19 cellular contexts compared by ENCODE assay signal in the genomic region with DNA sequence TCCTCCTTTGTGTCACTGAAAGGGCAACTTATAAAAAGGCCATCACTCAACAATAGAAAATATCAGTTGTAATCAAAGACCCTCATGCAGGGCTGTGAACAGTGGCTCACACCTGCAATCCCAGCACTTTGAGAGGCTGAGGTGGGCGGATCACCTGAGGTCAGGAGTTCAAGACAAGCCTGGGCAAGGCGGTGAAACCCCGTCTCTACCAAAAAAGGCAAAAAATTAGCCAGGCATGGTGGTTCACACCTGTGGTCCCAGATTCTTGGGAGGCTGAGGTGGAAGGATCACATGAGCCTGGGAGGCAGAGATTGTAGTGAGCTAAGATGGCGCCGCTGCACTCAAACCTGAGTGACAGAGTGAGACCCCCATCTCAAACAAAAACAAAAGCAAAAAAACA. TPM values are rescaled to one million over a fixed set of nuclear protein-coding genes. Genes with fewer than 3 reads are reported as not detected.
DNase-seq lines count a peak whose midpoint lies in the region; ATAC-seq, FAIRE-seq and TF ChIP-seq lines count a peak whose summit lies in the region.
"Had no signal": no experiment of that assay in that cellular context is flagged by ENCODE, and none has a peak within 500 bp of the region (broad histone marks: within the 10 kb centered on the region; RNA-seq: fewer than 3 reads in every experiment).

No MANE protein-coding gene starts in this region.

- H3K79me2 ChIP-seq in GM23338 (replicated peaks; ENCODE audit: insufficient read depth) (peaks cover 37% of the 10 kb centered on the region), GM12878 (ENCODE audit: control insufficient read depth, insufficient read depth, low read length) (peaks cover 2% of the 10 kb centered on the region; the same call in 1 of the 2 replicates), PC-9 (ENCODE audit: low read depth) (no peaks in the 10 kb centered on the region)

- in situ Hi-C loops in GM12878 (cut with MboI), result no loop called here

- no peak for ATAC-seq in GM23338
- peak; percentile 57 for ATAC-seq in GM12878

- TF ChIP-seq CTCF in GM23338 (conservative IDR thresholded peaks at IDR 0.05; ENCODE audit: low read depth in 2 of 2), result no peak
- no peak for TF ChIP-seq CTCF in GM12878 (IDR thresholded peaks at IDR 0.05 in 2 of 3, conservative IDR thresholded peaks at IDR 0.05 in 1 of 3; ENCODE audit: control insufficient read depth in 2 of 3, extremely low read depth in 1 of 3, insufficient read depth in 1 of 3, low read depth in 3 of 3, low read length in 3 of 3)
- TF ChIP-seq CTCF in PC-9 (conservative IDR thresholded peaks at IDR 0.05), result no peak

- H3K4me3 Mint-ChIP-seq in GM23338, result no peak overlapping the region; the same call in 2 of the 3 replicates
- H3K4me3 Mint-ChIP-seq: B cell; CD4-positive, alpha-beta T cell; HFFc6 had no signal

- H3K27me3 Mint-ChIP-seq in GM23338 (ENCODE audit: insufficient read depth, low read depth, poor library complexity), result peaks cover 3% of the 10 kb centered on the region

- H3K27ac ChIP-seq in GM23338 (ENCODE audit: low read depth) (no peak overlapping the region), GM12878 (ENCODE audit: control insufficient read depth, insufficient read depth) (peak overlapping the region; percentile 72), temporal lobe (ENCODE audit: low read depth, low read length) (peak overlapping the region; percentile 56), PC-9 (no peak overlapping the region)

- H4K20me1 ChIP-seq in GM23338 (replicated peaks; ENCODE audit: insufficient read depth) (0 out of 2 replicates have a peak, but pooled peaks cover 6% of the 10 kb centered on the region), GM12878 (ENCODE audit: control insufficient read depth, insufficient read depth) (no peaks in the 10 kb centered on the region), PC-9 (ENCODE audit: insufficient read depth) (no peaks in the 10 kb centered on the region)

- H3K4me1 ChIP-seq in GM23338 (ENCODE audit: insufficient read depth), result peaks cover 15% of the 10 kb centered on the region
- H3K4me1 ChIP-seq in GM12878 (ENCODE audit: control insufficient read depth, insufficient read depth, low read length), result peaks cover 31% of the 10 kb centered on the region
- no peaks in the 10 kb centered on the region for H3K4me1 ChIP-seq in PC-9 (replicated peaks; ENCODE audit: insufficient read depth)

- CTCF ChIA-PET in GM12878 (lab: Yijun Ruan, JAX), result interaction anchor here (0.7 to 1.5 kb wide), 2 partner anchors 47 to 48 kb away, joined by 4 read pairs; no protein-coding TSS in a partner anchor
- CTCF ChIA-PET in PC-9 (lab: Charles Lee), result no interaction called here

- RAD21 ChIA-PET in GM12878 (lab: Charles Lee; ENCODE audit: unreplicated experiment), result interaction anchor here (0.7 to 1.8 kb wide), 6 partner anchors 10 to 45 kb away, joined by 3 to 6 read pairs (median 3); no protein-coding TSS in a partner anchor

- H3K36me3 ChIP-seq in GM23338 (ENCODE audit: insufficient read depth) (0 out of 2 replicates have a peak, but pooled peaks cover 16% of the 10 kb centered on the region), GM12878 (ENCODE audit: control insufficient read depth in 2 of 2, insufficient read depth in 2 of 2, low read length in 1 of 2) (peaks cover 5 to 8% of the 10 kb centered on the region in 2 experiments; a peak in 3 of 4 replicates), PC-9 (ENCODE audit: low read depth) (no peaks in the 10 kb centered on the region)

- intact Hi-C loops in GM12878 (cut with micrococcal nuclease; ENCODE audit: unreplicated experiment) (no loop called here), PC-9 (cut with micrococcal nuclease; ENCODE audit: unreplicated experiment) (no loop called here)

- peak; percentile 69 for FAIRE-seq in GM18507 (lab: Jason Lieb, UNC)
- peak; percentile 35 for FAIRE-seq in GM12878 (lab: Jason Lieb, UNC)
- FAIRE-seq: A204.1, G401.6 had no signal

- no peak overlapping the region for H3K9ac ChIP-seq in GM12878 (ENCODE audit: control insufficient read depth, insufficient read depth, low read length)

- H3F3A ChIP-seq in GM23338 (replicated peaks; ENCODE audit: low read depth), result 0 out of 2 replicates have a peak, but pooled peaks cover 3% of the 10 kb centered on the region
- H3F3A ChIP-seq in PC-9 (ENCODE audit: insufficient read depth, low read depth), result no peaks in the 10 kb centered on the region

- peaks cover 14% of the 10 kb centered on the region for H3K9me3 Mint-ChIP-seq in GM23338
- H3K9me3 Mint-ChIP-seq: CD4-positive, alpha-beta T cell had no signal

- H3K4me1 Mint-ChIP-seq in GM23338, result peaks cover 14% of the 10 kb centered on the region

- no peak overlapping the region for H2AFZ ChIP-seq in GM23338
- no peak overlapping the region; the same call in 1 of the 2 replicates for H2AFZ ChIP-seq in GM12878 (ENCODE audit: control insufficient read depth, low read depth, low read length)
- no peak overlapping the region for H2AFZ ChIP-seq in PC-9

- POLR2A ChIA-PET in GM12878 (lab: Charles Lee) (interaction anchor here (0.6 to 2.1 kb wide), 5 partner anchors 10 to 838 kb away, joined by 3 to 6 read pairs (median 3); no protein-coding TSS in a partner anchor), PC-9 (lab: Charles Lee; ENCODE audit: unreplicated experiment) (no interaction called here)

- H3K4me2 ChIP-seq in GM23338 (no peak overlapping the region), GM12878 (ENCODE audit: control insufficient read depth, insufficient read depth) (peak overlapping the region; percentile 17), PC-9 (no peak overlapping the region)

- no peak for TF ChIP-seq RAD21 in GM12878 (IDR thresholded peaks at IDR 0.05; ENCODE audit: insufficient read depth, low read depth, low read length)

- H3K36me3 Mint-ChIP-seq in GM23338 (ENCODE audit: low read depth), result peaks cover 72% of the 10 kb centered on the region

- no peaks in the 10 kb centered on the region for H3K9me3 ChIP-seq in GM12878 (replicated peaks; ENCODE audit: control insufficient read depth, insufficient read depth, low read length)
- H3K9me3 ChIP-seq in PC-9 (ENCODE audit: insufficient read depth, low read depth), result no peaks in the 10 kb centered on the region

- WGBS in GM12878 (ENCODE audit: insufficient coverage, insufficient replicate concordance, low lambda C conversion rate, missing lambda C conversion rate), result 93% methylated on average over 5 of the region's 5 CpGs

- peak overlapping the region; percentile 0; the same call in 1 of the 2 replicates for H3K27ac Mint-ChIP-seq in GM23338
- H3K27ac Mint-ChIP-seq: B cell; CD4-positive, alpha-beta T cell; HFFc6 had no signal

- no TSS peak for BruUV-seq in GM12878 (replicated peaks; lab: Mats Ljungman, UMichigan)
- no TSS peak for BruUV-seq in PC-9 (replicated peaks; lab: Mats Ljungman, UMichigan)

- no peaks in the 10 kb centered on the region for H3K27me3 ChIP-seq in GM23338 (ENCODE audit: insufficient read depth)
- H3K27me3 ChIP-seq in GM12878 (replicated peaks in 1 of 2; ENCODE audit: control insufficient read depth in 2 of 2, insufficient read depth in 2 of 2, low read length in 1 of 2), result no peaks in the 10 kb centered on the region
- H3K27me3 ChIP-seq in PC-9 (ENCODE audit: insufficient read depth, low read depth), result no peaks in the 10 kb centered on the region

- SMC1A ChIA-PET in GM12878 (lab: Charles Lee; ENCODE audit: uncharacterized antibody, unreplicated experiment), result interaction anchor here (1.1 to 1.9 kb wide), 5 partner anchors 11 to 46 kb away, joined by 3 to 7 read pairs (median 5); no protein-coding TSS in a partner anchor

- no peak for TF ChIP-seq POLR2A in GM12878 (IDR thresholded peaks at IDR 0.05; ENCODE audit: low read depth, low read length)

- DNase-seq in GM18507 (ENCODE audit: extremely low spot score, insufficient read length, low read depth) (no peak), GM23338 (ENCODE audit: low spot score) (no peak), GM12878 (ENCODE audit: low read depth, low spot score) (no peak), SHP77 treated with DMSO at 0.1 percent for 48 hours (lab: John Stamatoyannopoulos, UW) (no peak), PC-9 (no peak), putamen (ENCODE audit: low spot score) (no peak)
- DNase-seq: C1 segment of cervical spinal cord; CD4-positive, alpha-beta T cell; DMS79 treated with DMSO at 0.1 percent for 48 hours; EL; HCEC 1CT; HFFc6; IMR-90; KBM-7 had no signal

- H3K4me3 ChIP-seq in GM23338, result no peak overlapping the region
- no peak overlapping the region; the same call in 1 of the 2 replicates for H3K4me3 ChIP-seq in GM12878
- no peak overlapping the region for H3K4me3 ChIP-seq in PC-9

- TF ChIP-seq EP300 in GM12878 (IDR thresholded peaks at IDR 0.05; ENCODE audit: borderline replicate concordance in 1 of 2, control insufficient read depth in 1 of 2, low read depth in 2 of 2, low read length in 2 of 2), result no peak

- no peaks in the 10 kb centered on the region; the same call in 1 of the 2 replicates for H3K9me2 ChIP-seq in GM23338 (ENCODE audit: insufficient read depth)
- H3K9me2 ChIP-seq in PC-9 (ENCODE audit: insufficient read depth), result no peaks in the 10 kb centered on the region

TF ChIP-seq in GM12878, 131 proteins besides CTCF, POLR2A, EP300 and RAD21 (continues in another document):
- TF ChIP-seq IKZF2 (IDR thresholded peaks at IDR 0.05) (peak; percentile 23 to 24; a peak in 1 of 4 replicates), BHLHE40 (IDR thresholded peaks at IDR 0.05; ENCODE audit: borderline replicate concordance in 1 of 2, low read depth in 2 of 2, low read length in 1 of 2) (peak; percentile 40 to 77; a peak in 2 of 4 replicates), NFXL1 (IDR thresholded peaks at IDR 0.05; ENCODE audit: borderline replicate concordance) (no peak), MTA2 (IDR thresholded peaks at IDR 0.05; ENCODE audit: low read depth) (no peak)

RNA-seq across cellular contexts. Expression of gene GLDC, which starts 24.7 kb away (rescaled TPM):
- total RNA-seq in GM23338 (2014; rRNA removed; shearing (Covaris generic)), result 133 and 139 TPM in 2 replicates
- 63.5 and 71.9 TPM in 2 replicates for polyA plus RNA-seq in GM23338 (2016; fragmentation: Nextera tagmentation; extraction: Ambion mirVana)
- total RNA-seq in GM12878 (2013; cell fraction: nucleolus; rRNA removed), result 105 and 125 TPM in 2 replicates
- 124 and 125 TPM in 2 replicates for total RNA-seq in GM12878 (2014; rRNA removed)
- 97.0 and 101 TPM in 2 replicates for total RNA-seq in GM12878 (2014; rRNA removed; fragmentation: Illumina TruSeq; extraction: Trizol)
- 117 and 119 TPM in 2 replicates for total RNA-seq in GM12878 (2021)
- 49.3 TPM for polyA plus RNA-seq in GM12878 (2011; ENCODE audit: low read depth)
- 165 and 166 TPM in 2 replicates for polyA plus RNA-seq in GM12878 (2011; rRNA removed)
- polyA plus RNA-seq in GM12878 (2011; cell fraction: cytosol; rRNA removed), result 96.2 and 109 TPM in 2 replicates
- polyA plus RNA-seq in GM12878 (2011; cell fraction: nucleus; rRNA removed), result 487 and 685 TPM in 2 replicates
- 38.4 and 38.7 TPM in 2 replicates for polyA plus RNA-seq in GM12878 (2012)
- polyA plus RNA-seq in GM12878 (2014; fragmentation: Illumina TruSeq; extraction: Trizol), result 150 and 156 TPM in 2 replicates
- 100 to 1,000 TPM in 1 of 2 experiments, 10 to 100 TPM in 1; 88.2 to 112 TPM for polyA plus RNA-seq in GM12878 (2014; fragmentation: Nextera tagmentation; extraction: Ambion mirVana)
- polyA plus RNA-seq in GM12878 (2014; rRNA removed), result 128 and 129 TPM in 2 replicates
- 100 to 1,000 TPM in 1 of 2 experiments, 10 to 100 TPM in 1; 33.1 to 101 TPM for polyA plus RNA-seq in GM12878 (2016; fragmentation: Nextera tagmentation; extraction: Ambion mirVana)
- 232 and 238 TPM in 2 replicates for polyA minus RNA-seq in GM12878 (2011; rRNA and poly(A)+ RNA removed)
- polyA minus RNA-seq in GM12878 (2011; cell fraction: cytosol; rRNA and poly(A)+ RNA removed), result 48.2 and 51.0 TPM in 2 replicates
- 170 and 175 TPM in 2 replicates for polyA minus RNA-seq in GM12878 (2011; cell fraction: nucleus; rRNA and poly(A)+ RNA removed)
- 14.8 TPM for total RNA-seq in temporal lobe
- 0.53 and 1.5 TPM in 2 replicates for total RNA-seq in PC-9 (2021)
- total RNA-seq: CD4-positive, alpha-beta T cell; H4 had no signal

Comparison
In these comparisons a context has a peak if more than half of its experiments do, and no peak if none do; other contexts are left out.
1. H3K27ac ChIP-seq: peak in GM12878 (single experiment) and temporal lobe (single experiment); none in GM23338 (single experiment) and PC-9 (single experiment).